ENCODE assay signal across 8 cellular contexts in the genomic region with DNA sequence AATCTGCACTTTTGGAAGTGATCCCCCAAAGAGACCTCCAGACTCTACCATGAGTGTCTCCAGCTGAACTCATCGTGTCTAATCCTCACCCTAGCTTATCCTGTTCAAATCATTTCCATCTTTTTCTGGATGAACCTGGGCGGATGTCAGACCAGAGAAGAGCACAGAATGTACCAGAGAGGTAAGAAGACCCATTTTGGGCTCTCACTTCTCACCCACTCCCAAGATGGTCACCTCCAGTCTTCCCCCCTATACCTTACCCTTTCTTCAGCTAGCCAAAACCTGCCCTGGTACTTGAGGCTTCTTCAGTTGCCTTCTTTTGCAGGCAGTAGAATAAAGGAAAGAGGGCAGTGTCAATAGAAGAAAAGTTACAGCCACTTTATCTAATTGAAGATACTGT. TPM values are rescaled to one million over a fixed set of nuclear protein-coding genes. Genes with fewer than 3 reads are reported as not detected.
DNase-seq lines count a peak whose midpoint lies in the region; ATAC-seq and TF ChIP-seq lines count a peak whose summit lies in the region.

No MANE protein-coding gene starts in this region.

- peaks cover 6% of the 10 kb centered on the region; the same call in 1 of the 2 replicates for H3F3A ChIP-seq in Loucy (ENCODE audit: low read depth)

- peak overlapping the region; percentile 98 for H3K4me2 ChIP-seq in Loucy (ENCODE audit: low read depth, low read length, poor library complexity, severe bottlenecking)

- peaks cover 3% of the 10 kb centered on the region for H3K27me3 Mint-ChIP-seq in nephron progenitor cell (ENCODE audit: low read depth, poor library complexity)

- H3K9ac ChIP-seq in Loucy (ENCODE audit: low read depth, low read length, poor library complexity, severe bottlenecking) = peak overlapping the region; percentile 100
- H3K9ac ChIP-seq in duodenal mucosa (ENCODE audit: low read depth in 1 of 2, low read length in 2 of 2) = peak overlapping the region; percentile 92 to 94

- H3K36me3 Mint-ChIP-seq in nephron progenitor cell (ENCODE audit: low read depth) = peaks cover 38% of the 10 kb centered on the region

- H3K9me3 ChIP-seq in BE2C (no peaks in the 10 kb centered on the region), Loucy (ENCODE audit: insufficient read depth, low read depth, low read length) (no peaks in the 10 kb centered on the region), duodenal mucosa (ENCODE audit: control insufficient read depth in 1 of 2, low read length in 2 of 2) (no peaks in the 10 kb centered on the region)

- H3K27me3 ChIP-seq in BE2C = no peaks in the 10 kb centered on the region
- no peaks in the 10 kb centered on the region for H3K27me3 ChIP-seq in Loucy (ENCODE audit: insufficient read depth, low read length, poor library complexity, severe bottlenecking)
- no peaks in the 10 kb centered on the region for H3K27me3 ChIP-seq in duodenal mucosa (ENCODE audit: control insufficient read depth in 1 of 2, insufficient read depth in 2 of 2, low read length in 2 of 2)

- peaks cover 42% of the 10 kb centered on the region for H3K4me1 Mint-ChIP-seq in nephron progenitor cell

- H3K27ac Mint-ChIP-seq in nephron progenitor cell = peak overlapping the region; percentile 31

- no peaks in the 10 kb centered on the region for H3K9me2 ChIP-seq in Loucy (replicated peaks; ENCODE audit: low read depth, low read length)

- no peak overlapping the region for H3K27ac ChIP-seq in duodenal mucosa (ENCODE audit: low read depth, low read length)

- peak overlapping the region; percentile 96 for H3K4me3 Mint-ChIP-seq in nephron progenitor cell

- ATAC-seq in HG02884 (IDR thresholded peaks at IDR 0.05; ENCODE audit: unreplicated experiment) (no peak), GM19455 (IDR thresholded peaks at IDR 0.05; ENCODE audit: unreplicated experiment) (no peak), GM18498 (IDR thresholded peaks at IDR 0.05; ENCODE audit: unreplicated experiment) (no peak)

- H4K20me1 ChIP-seq in Loucy (ENCODE audit: insufficient read depth, low read length, poor library complexity, severe bottlenecking) = peaks cover 4% of the 10 kb centered on the region

- DNase-seq in BE2C = no peak
- DNase-seq in nephron progenitor cell = no peak
- no peak for DNase-seq in MV-4-11 (lab: John Stamatoyannopoulos, UW)

- H3K4me3 ChIP-seq in BE2C (ENCODE audit: low read depth, low read length) (peak overlapping the region; percentile 91), Loucy (ENCODE audit: low read length, poor library complexity, severe bottlenecking) (peak overlapping the region; percentile 100), duodenal mucosa (ENCODE audit: low read depth in 1 of 2, low read length in 2 of 2) (peak overlapping the region; percentile 96 to 97)

- TF ChIP-seq CTCF in BE2C (IDR thresholded peaks at IDR 0.05; ENCODE audit: low read depth, low read length) (no peak), Loucy (conservative IDR thresholded peaks at IDR 0.05; ENCODE audit: low read length) (no peak), nephron progenitor cell (IDR thresholded peaks at IDR 0.05) (no peak)

- H3K9me3 Mint-ChIP-seq in nephron progenitor cell = no peaks in the 10 kb centered on the region

- no peak overlapping the region for H2AFZ ChIP-seq in Loucy (ENCODE audit: low read length)

- peaks cover 6% of the 10 kb centered on the region for H3K36me3 ChIP-seq in BE2C
- H3K36me3 ChIP-seq in Loucy (ENCODE audit: insufficient read depth, low read length) = peaks cover 10% of the 10 kb centered on the region; the same call in 1 of the 2 replicates
- peaks cover 10 to 11% of the 10 kb centered on the region in 2 donors for H3K36me3 ChIP-seq in duodenal mucosa (ENCODE audit: control insufficient read depth in 1 of 2, insufficient read depth in 2 of 2, low read length in 2 of 2)

- H3K4me1 ChIP-seq in BE2C (no peaks in the 10 kb centered on the region; the same call in 1 of the 2 replicates), Loucy (ENCODE audit: insufficient read depth, low read length, poor library complexity, severe bottlenecking) (peaks cover 39% of the 10 kb centered on the region), duodenal mucosa (ENCODE audit: control insufficient read depth in 1 of 2, insufficient read depth in 2 of 2, low read length in 2 of 2) (peaks cover 20 to 22% of the 10 kb centered on the region in 2 donors)

- peaks cover 86% of the 10 kb centered on the region for H3K79me2 ChIP-seq in Loucy (ENCODE audit: insufficient read depth, low read length)

RNA-seq across cellular contexts. Expression of gene ANXA2R, which starts 27.9 kb away (rescaled TPM):
- polyA plus RNA-seq in BE2C (2012; ENCODE audit: insufficient read depth, insufficient read length, low read depth) = 7.1 TPM

RNA-seq across cellular contexts. Expression of gene ZNF131, which starts 52.7 kb away (rescaled TPM):
- 49.6 TPM for polyA plus RNA-seq in BE2C (2012; ENCODE audit: insufficient read depth, insufficient read length, low read depth)
